ENCODE assay signal across 8 cellular contexts in genomic region chr1:88890790-88891317, GRCh38. TPM values are rescaled to one million over a fixed set of nuclear protein-coding genes. Genes with fewer than 3 reads are reported as not detected.
DNase-seq lines count a peak whose midpoint lies in the region; ATAC-seq, FAIRE-seq and TF ChIP-seq lines count a peak whose summit lies in the region.

No MANE protein-coding gene starts in this region.

- TF ChIP-seq CTCF in CD14-positive monocyte (IDR thresholded peaks at IDR 0.05) (no peak), heart left ventricle (IDR thresholded peaks at IDR 0.05) (no peak), pancreas (IDR thresholded peaks at IDR 0.05) (no peak)

- no peak for TF ChIP-seq POLR2A in heart left ventricle (IDR thresholded peaks at IDR 0.05)

- H3K27ac ChIP-seq in heart left ventricle (peak overlapping the region; percentile 81 to 97 (median 92)), pancreas (peak overlapping the region; percentile 85 to 96 (median 90))

- no peaks in the 10 kb centered on the region for H3K9me3 ChIP-seq in heart left ventricle
- H3K9me3 ChIP-seq in pancreas = no peaks in the 10 kb centered on the region

- peaks cover 17 to 18% of the 10 kb centered on the region in 2 donors for H3K36me3 Mint-ChIP-seq in CD14-positive monocyte
- H3K36me3 Mint-ChIP-seq in activated naive CD8-positive, alpha-beta T cell treated with anti-CD3 and anti-CD28 coated beads for 36 hours = peaks cover 15% of the 10 kb centered on the region

- no peaks in the 10 kb centered on the region for H3K27me3 ChIP-seq in heart left ventricle
- no peaks in the 10 kb centered on the region for H3K27me3 ChIP-seq in pancreas

- H3K4me3 ChIP-seq in heart left ventricle (peak overlapping the region; percentile 80 to 100 (median 93)), pancreas (peak overlapping the region; percentile 74 to 93 (median 85))

- WGBS in heart left ventricle, 4 donors = 0% methylated on average over 16 to 18 of the region's 18 CpGs
- WGBS in pancreas, 2 donors = 0 to 1% methylated on average over 15 to 16 of the region's 18 CpGs

- peaks cover 0 to 4% (median 0%) of the 10 kb centered on the region in 3 donors for H3K27me3 Mint-ChIP-seq in CD14-positive monocyte (ENCODE audit: low read depth in 3 of 3)
- H3K27me3 Mint-ChIP-seq in activated naive CD8-positive, alpha-beta T cell treated with anti-CD3 and anti-CD28 coated beads for 36 hours = no peaks in the 10 kb centered on the region

- no peak for FAIRE-seq in pancreas (lab: Jason Lieb, UNC)

- DNase-seq in CD14-positive monocyte (ENCODE audit: low spot score) (no peak), NCI-H510A treated with DMSO at 0.1 percent for 48 hours (lab: John Stamatoyannopoulos, UW) (peak; percentile 56), heart left ventricle (peak in 1 of 5 donors; percentile 26), pancreas (peak in 3 of 6 donors; percentile 18 to 36 (median 33)), mesenteric fat pad (ENCODE audit: low spot score) (no peak), NCI-H1048 (lab: John Stamatoyannopoulos, UW) (no peak)
- peak; percentile 15 for DNase-seq in activated naive CD8-positive, alpha-beta T cell treated with anti-CD3 and anti-CD28 coated beads for 36 hours

- H3K4me1 ChIP-seq in heart left ventricle (peaks cover 6 to 35% (median 19%) of the 10 kb centered on the region in 12 donors), pancreas (peaks cover 14 to 28% (median 26%) of the 10 kb centered on the region in 3 donors)

- intact Hi-C loops in CD14-positive monocyte (cut with micrococcal nuclease) = loop anchor here (5.0 kb wide), 1 partner anchor 209 kb away; the partner anchor contains the start of gene PKN2 (in 2 of the 2)
- intact Hi-C loops in heart left ventricle (cut with DNase I) = loop anchor here in 2 of 10 donors (5.0 to 10.0 kb wide), 2 partner anchors 206 to 209 kb away; partner anchors contain the start of gene PKN2 (in 2 of the 2)
- intact Hi-C loops in pancreas (cut with DNase I) = no loop called here

- peaks cover 0 to 5% (median 0%) of the 10 kb centered on the region in 7 donors for H3K9me3 Mint-ChIP-seq in CD14-positive monocyte
- H3K9me3 Mint-ChIP-seq in activated naive CD8-positive, alpha-beta T cell treated with anti-CD3 and anti-CD28 coated beads for 36 hours = peaks cover 2% of the 10 kb centered on the region

- H3K27ac Mint-ChIP-seq in CD14-positive monocyte = peak overlapping the region; percentile 94 to 98 (median 97)
- H3K27ac Mint-ChIP-seq in activated naive CD8-positive, alpha-beta T cell treated with anti-CD3 and anti-CD28 coated beads for 36 hours = peak overlapping the region; percentile 92

- peak overlapping the region; percentile 92 to 98 for H3K4me3 Mint-ChIP-seq in CD14-positive monocyte
- peak overlapping the region; percentile 96 for H3K4me3 Mint-ChIP-seq in activated naive CD8-positive, alpha-beta T cell treated with anti-CD3 and anti-CD28 coated beads for 36 hours

- peaks cover 28% of the 10 kb centered on the region for H3K4me1 Mint-ChIP-seq in CD14-positive monocyte
- H3K4me1 Mint-ChIP-seq in activated naive CD8-positive, alpha-beta T cell treated with anti-CD3 and anti-CD28 coated beads for 36 hours = peaks cover 29% of the 10 kb centered on the region

- peak; percentile 26 for ATAC-seq in GM21515 (IDR thresholded peaks at IDR 0.05; ENCODE audit: unreplicated experiment)
- peak in 3 of 4 donors; percentile 19 to 52 (median 51) for ATAC-seq in heart left ventricle
- peak; percentile 52 to 66 (median 61) for ATAC-seq in pancreas

- peaks cover 0 to 27% (median 15%) of the 10 kb centered on the region in 9 donors for H3K36me3 ChIP-seq in heart left ventricle
- H3K36me3 ChIP-seq in pancreas = peaks cover 0 to 14% (median 9%) of the 10 kb centered on the region in 3 donors

RNA-seq across cellular contexts. Expression of gene GTF2B, which starts 0.5 kb away (rescaled TPM):
- polyA plus RNA-seq in CD14-positive monocyte = 10 to 100 TPM; 39.2 to 46.1 TPM
- total RNA-seq in activated naive CD8-positive, alpha-beta T cell treated with anti-CD3 and anti-CD28 coated beads for 36 hours = 10 to 100 TPM; 42.8 TPM
- 10 to 100 TPM in 8 of 9 donors, 1 to 10 TPM in 1; 9.2 to 18.9 (median 12.5) TPM for total RNA-seq in heart left ventricle
- 10 to 100 TPM in 1 of 2 donors, 1 to 10 TPM in 1; 8.3 to 17.5 TPM for polyA plus RNA-seq in heart left ventricle
- total RNA-seq in pancreas = 10 to 100 TPM in 3 of 6 donors, 1 to 10 TPM in 3; 6.3 to 15.5 (median 10.4) TPM
- polyA plus RNA-seq in pancreas = 10 to 100 TPM; 11.1 to 18.6 TPM
- total RNA-seq in mesenteric fat pad = 25.4 TPM

Comparison
In these comparisons a context has a peak if more than half of its experiments do, and no peak if none do; other contexts are left out.
1. DNase-seq: peak in NCI-H510A treated with DMSO at 0.1 percent for 48 hours (single experiment) and activated naive CD8-positive, alpha-beta T cell treated with anti-CD3 and anti-CD28 coated beads for 36 hours (single experiment); none in CD14-positive monocyte (single experiment), mesenteric fat pad (single experiment) and NCI-H1048 (single experiment).
2. intact Hi-C loops: an anchor here in CD14-positive monocyte (5.0 kb wide); none called in pancreas.
3. Peak in every context shown above with its lines, with median percentiles within 50 percentile points of each other: ATAC-seq.